Comparison of ENCODE assay signal across 8 cellular contexts in genomic region chr13:95929430-95929829, GRCh38.
"Had no signal": no experiment of that assay in that cellular context is flagged by ENCODE, and none has a peak within 500 bp of the region (broad histone marks: within the 10 kb centered on the region; RNA-seq: fewer than 3 reads in every experiment).

No MANE protein-coding gene starts in this region.

- H3K4me3 ChIP-seq: GM23248, HAP-1 had no signal

- H2AFZ ChIP-seq: GM23248 had no signal

- H3K9ac ChIP-seq: GM23248 had no signal

- FAIRE-seq: HTR-8/SVneo had no signal

- H3K27ac ChIP-seq: GM23248 had no signal

- DNase-seq: GM23248, GOT3, H7, IMR-90, KBM-7 had no signal

- H3K4me1 ChIP-seq: HAP-1 had no signal

- ATAC-seq: HCT116 had no signal
